18 cellular contexts compared by ENCODE assay signal in the genomic region with DNA sequence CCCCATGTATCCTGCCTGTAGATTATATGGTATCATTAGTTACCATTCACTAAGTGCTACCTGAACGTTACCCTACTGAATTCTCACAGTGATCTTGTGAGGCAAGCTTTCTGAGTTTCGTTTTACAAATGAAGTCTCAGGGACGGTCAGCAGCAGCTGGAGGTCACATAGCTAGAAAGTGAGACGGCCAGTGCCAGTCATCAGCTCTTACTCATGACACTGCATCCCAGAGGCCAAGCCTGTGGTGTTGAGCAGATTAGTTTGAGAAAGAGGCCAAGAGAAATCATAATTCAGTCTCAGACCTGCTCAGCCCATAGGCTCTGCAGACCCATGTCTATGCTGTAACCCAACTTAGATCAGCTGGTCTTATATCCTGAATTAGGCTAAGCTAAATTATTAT.
"Had no signal": no experiment of that assay in that cellular context is flagged by ENCODE, and none has a peak within 500 bp of the region (broad histone marks: within the 10 kb centered on the region; RNA-seq: fewer than 3 reads in every experiment).

No MANE protein-coding gene starts in this region.

- H3K4me3 Mint-ChIP-seq: activated CD8-positive, alpha-beta memory T cell treated with anti-CD3 and anti-CD28 coated beads, Interleukin-2, amount 10 ng/mL, durations not matched to agents 7 days and 5 days; activated naive CD8-positive, alpha-beta T cell treated with anti-CD3 and anti-CD28 coated beads, Interleukin-2, amount 10 ng/mL, durations not matched to agents 7 days and 5 days; memory B cell; nephron had no signal

- H3K36me3 Mint-ChIP-seq: activated CD8-positive, alpha-beta memory T cell treated with anti-CD3 and anti-CD28 coated beads, Interleukin-2, amount 10 ng/mL, durations not matched to agents 7 days and 5 days; activated naive CD8-positive, alpha-beta T cell treated with anti-CD3 and anti-CD28 coated beads, Interleukin-2, amount 10 ng/mL, durations not matched to agents 7 days and 5 days; memory B cell had no signal

- H3K4me3 ChIP-seq: ascending aorta, esophagus squamous epithelium, tibial artery, vagina had no signal

- ATAC-seq: activated CD8-positive, alpha-beta memory T cell treated with anti-CD3 and anti-CD28 coated beads, Interleukin-2, amount 10 ng/mL, durations not matched to agents 7 days and 5 days; foreskin keratinocyte; left lobe of liver had no signal

- DNase-seq: activated CD4-positive, alpha-beta T cell treated with anti-CD3 and anti-CD28 coated beads, Interleukin-2, amount 50 U/mL, for 4 hours; activated CD4-positive, CD25-positive, alpha-beta regulatory T cell treated with anti-CD3 and anti-CD28 coated beads, Interleukin-2, amount 50 U/mL, for 72 hours; activated CD8-positive, alpha-beta memory T cell treated with anti-CD3 and anti-CD28 coated beads, Interleukin-2, amount 10 ng/mL, durations not matched to agents 7 days and 5 days; activated gamma-delta T cell treated with Interleukin-2 at 50 U/mL for 16 hours; activated naive CD8-positive, alpha-beta T cell treated with anti-CD3 and anti-CD28 coated beads, Interleukin-2, amount 10 ng/mL, durations not matched to agents 7 days and 5 days; activated T-cell treated with anti-CD3 and anti-CD28 coated beads, Interleukin-2, amount 50 U/mL, for 48 hours; esophagus squamous epithelium; foreskin keratinocyte; head of caudate nucleus; occipital lobe; stimulated activated CD4-positive, alpha-beta T cell treated with anti-CD3 and anti-CD28 coated beads, Interleukin-15, amount 100 ng/mL, for 24 hours; tibial artery had no signal

- FAIRE-seq: colon had no signal

- H3K27ac Mint-ChIP-seq: activated CD8-positive, alpha-beta memory T cell treated with anti-CD3 and anti-CD28 coated beads, Interleukin-2, amount 10 ng/mL, durations not matched to agents 7 days and 5 days; activated naive CD8-positive, alpha-beta T cell treated with anti-CD3 and anti-CD28 coated beads, Interleukin-2, amount 10 ng/mL, durations not matched to agents 7 days and 5 days; memory B cell; nephron had no signal

- H3K4me1 ChIP-seq: ascending aorta, esophagus squamous epithelium, foreskin keratinocyte, tibial artery, vagina had no signal

- H3K9me3 ChIP-seq: ascending aorta, esophagus squamous epithelium, tibial artery, vagina had no signal

- H3K27me3 ChIP-seq: ascending aorta, esophagus squamous epithelium, foreskin keratinocyte, tibial artery, vagina had no signal

- H3K4me1 Mint-ChIP-seq: activated CD8-positive, alpha-beta memory T cell treated with anti-CD3 and anti-CD28 coated beads, Interleukin-2, amount 10 ng/mL, durations not matched to agents 7 days and 5 days; activated naive CD8-positive, alpha-beta T cell treated with anti-CD3 and anti-CD28 coated beads, Interleukin-2, amount 10 ng/mL, durations not matched to agents 7 days and 5 days; memory B cell had no signal

- H3K9me3 Mint-ChIP-seq: activated naive CD8-positive, alpha-beta T cell treated with anti-CD3 and anti-CD28 coated beads, Interleukin-2, amount 10 ng/mL, durations not matched to agents 7 days and 5 days had no signal

- H3K36me3 ChIP-seq: ascending aorta, esophagus squamous epithelium, tibial artery, vagina had no signal

- H3K27me3 Mint-ChIP-seq: memory B cell had no signal

- H3K27ac ChIP-seq: ascending aorta, esophagus squamous epithelium, foreskin keratinocyte, tibial artery, vagina had no signal
